24 cellular contexts compared by ENCODE assay signal in the genomic region with DNA sequence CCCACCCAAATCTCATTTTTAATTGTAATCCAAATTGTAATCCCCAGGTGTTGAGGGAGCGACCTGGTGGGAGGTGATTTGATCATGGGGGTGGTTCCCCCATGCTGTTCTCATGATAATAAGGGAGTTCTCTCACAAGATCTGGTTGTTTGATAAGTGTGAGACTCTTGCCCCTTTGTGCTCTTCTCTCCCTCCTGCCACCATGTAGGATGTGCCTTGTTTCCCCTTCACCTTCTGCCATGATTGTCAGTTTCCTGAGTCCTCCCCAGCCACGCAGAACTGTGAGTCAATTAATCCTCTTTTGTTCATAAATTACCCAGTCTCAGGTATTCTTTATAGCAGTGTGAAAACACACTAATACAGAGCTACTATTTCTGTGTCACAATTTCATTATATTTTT.
DNase-seq lines count a peak whose midpoint lies in the region; ATAC-seq and TF ChIP-seq lines count a peak whose summit lies in the region.
"Had no signal": no experiment of that assay in that cellular context is flagged by ENCODE, and none has a peak within 500 bp of the region (broad histone marks: within the 10 kb centered on the region; RNA-seq: fewer than 3 reads in every experiment).

No MANE protein-coding gene starts in this region.

- peaks cover 12% of the 10 kb centered on the region for H3K4me1 Mint-ChIP-seq in activated naive CD4-positive, alpha-beta T cell treated with anti-CD3 and anti-CD28 coated beads for 36 hours (ENCODE audit: low read depth)
- peaks cover 10% of the 10 kb centered on the region for H3K4me1 Mint-ChIP-seq in activated naive CD4-positive, alpha-beta T cell treated with anti-CD3 and anti-CD28 coated beads, Interleukin-2, amount 10 ng/mL, durations not matched to agents 7 days and 5 days
- H3K4me1 Mint-ChIP-seq in endothelial cell (ENCODE audit: unreplicated experiment), result peaks cover 15% of the 10 kb centered on the region
- H3K4me1 Mint-ChIP-seq: activated B cell treated with CpG ODN at 0.5 μM for 24 hours had no signal

- no peak overlapping the region for H3K4me3 ChIP-seq in prostate gland
- no peak overlapping the region for H3K4me3 ChIP-seq in right cardiac atrium (ENCODE audit: low read length)
- H3K4me3 ChIP-seq: psoas muscle, thyroid gland had no signal

- CTCF ChIA-PET in activated naive CD4-positive, alpha-beta T cell treated with anti-CD3 and anti-CD28 coated beads for 36 hours (lab: Charles Lee), result interaction anchor here (0.8 to 2.2 kb wide), 15 partner anchors 8 to 163 kb away, joined by 3 to 13 read pairs (median 4); partner anchors contain the start of gene TNFSF10
- CTCF ChIA-PET in activated naive CD4-positive, alpha-beta T cell treated with anti-CD3 and anti-CD28 coated beads, Interleukin-2, amount 10 ng/mL, durations not matched to agents 7 days and 5 days (lab: Charles Lee), result interaction anchor here (0.7 to 2.2 kb wide), 10 partner anchors 13 to 280 kb away, joined by 3 to 11 read pairs (median 5); partner anchors contain the start of gene TNFSF10

- ATAC-seq in GM21786 (IDR thresholded peaks at IDR 0.05; ENCODE audit: unreplicated experiment) (no peak), right cardiac atrium (no peak)
- ATAC-seq: effector memory CD8-positive, alpha-beta T cell; left lobe of liver; psoas muscle; stimulated activated naive CD8-positive, alpha-beta T cell treated with anti-CD3 and anti-CD28 coated beads, Interleukin-15, amount 100 ng/mL, for 72 hours had no signal

- H3K36me3 Mint-ChIP-seq in activated naive CD4-positive, alpha-beta T cell treated with anti-CD3 and anti-CD28 coated beads for 36 hours (ENCODE audit: low read depth), result peaks cover 2% of the 10 kb centered on the region
- H3K36me3 Mint-ChIP-seq in activated naive CD4-positive, alpha-beta T cell treated with anti-CD3 and anti-CD28 coated beads, Interleukin-2, amount 10 ng/mL, durations not matched to agents 7 days and 5 days, result peaks cover 1% of the 10 kb centered on the region
- peaks cover 3% of the 10 kb centered on the region for H3K36me3 Mint-ChIP-seq in endothelial cell (ENCODE audit: low read depth, unreplicated experiment)

- peak; percentile 14 for DNase-seq in activated naive CD4-positive, alpha-beta T cell treated with anti-CD3 and anti-CD28 coated beads for 36 hours
- no peak for DNase-seq in activated naive CD4-positive, alpha-beta T cell treated with anti-CD3 and anti-CD28 coated beads, Interleukin-2, amount 10 ng/mL, durations not matched to agents 7 days and 5 days
- DNase-seq in NCI-H748 (lab: John Stamatoyannopoulos, UW; ENCODE audit: unreplicated experiment) (peak; percentile 21), endothelial cell (ENCODE audit: low spot score) (no peak), prostate gland (ENCODE audit: low spot score) (no peak), right cardiac atrium (no peak), NCI-H1436 (lab: John Stamatoyannopoulos, UW) (no peak)
- DNase-seq: activated B cell treated with CpG ODN at 0.5 μM for 24 hours; effector memory CD8-positive, alpha-beta T cell; hypothalamus; MV-4-11; NCI-H1694; NCI-H2171; NK-92 treated with Interleukin-12 subunit alpha and Interleukin-12 subunit beta, amount 100 ng/mL, for 24 hours; psoas muscle; SHP77; stimulated activated naive CD8-positive, alpha-beta T cell treated with anti-CD3 and anti-CD28 coated beads, Interleukin-15, amount 100 ng/mL, for 72 hours; T1000; thyroid gland had no signal

- 31% methylated on average over 2 of the region's 2 CpGs for WGBS in prostate gland
- WGBS in right cardiac atrium, result 75% methylated on average over 2 of the region's 2 CpGs

- no peaks in the 10 kb centered on the region for H3K27me3 ChIP-seq in prostate gland (replicated peaks; ENCODE audit: insufficient read depth)
- H3K27me3 ChIP-seq in right cardiac atrium (ENCODE audit: control insufficient read depth, insufficient read depth), result no peaks in the 10 kb centered on the region
- H3K27me3 ChIP-seq: thyroid gland had no signal

- H3K4me1 ChIP-seq in prostate gland (replicated peaks), result peaks cover 7% of the 10 kb centered on the region
- H3K4me1 ChIP-seq in right cardiac atrium (ENCODE audit: control insufficient read depth, insufficient read depth, low read length), result no peaks in the 10 kb centered on the region
- H3K4me1 ChIP-seq: psoas muscle had no signal

- H3K36me3 ChIP-seq in prostate gland, result no peaks in the 10 kb centered on the region
- H3K36me3 ChIP-seq: thyroid gland had no signal

- H3K4me3 Mint-ChIP-seq in activated naive CD4-positive, alpha-beta T cell treated with anti-CD3 and anti-CD28 coated beads for 36 hours, result no peak overlapping the region
- H3K4me3 Mint-ChIP-seq in activated naive CD4-positive, alpha-beta T cell treated with anti-CD3 and anti-CD28 coated beads, Interleukin-2, amount 10 ng/mL, durations not matched to agents 7 days and 5 days, result no peak overlapping the region
- no peak overlapping the region for H3K4me3 Mint-ChIP-seq in endothelial cell (ENCODE audit: unreplicated experiment)
- H3K4me3 Mint-ChIP-seq: activated B cell treated with CpG ODN at 0.5 μM for 24 hours; B cell; effector memory CD8-positive, alpha-beta T cell had no signal

- H3K9me3 ChIP-seq in prostate gland (no peaks in the 10 kb centered on the region), right cardiac atrium (ENCODE audit: control insufficient read depth, low read length) (no peaks in the 10 kb centered on the region)
- H3K9me3 ChIP-seq: psoas muscle, thyroid gland had no signal

- no peak overlapping the region for H3K27ac Mint-ChIP-seq in activated naive CD4-positive, alpha-beta T cell treated with anti-CD3 and anti-CD28 coated beads for 36 hours
- no peak overlapping the region for H3K27ac Mint-ChIP-seq in activated naive CD4-positive, alpha-beta T cell treated with anti-CD3 and anti-CD28 coated beads, Interleukin-2, amount 10 ng/mL, durations not matched to agents 7 days and 5 days
- H3K27ac Mint-ChIP-seq in endothelial cell (ENCODE audit: unreplicated experiment), result peak overlapping the region; percentile 19
- H3K27ac Mint-ChIP-seq: activated B cell treated with CpG ODN at 0.5 μM for 24 hours; activated naive CD4-positive, alpha-beta T cell treated with anti-CD3 and anti-CD28 coated beads, Interleukin-2, amount 50 U/mL, for 72 hours; B cell; effector memory CD8-positive, alpha-beta T cell had no signal

- peaks cover 5% of the 10 kb centered on the region for H3K9me3 Mint-ChIP-seq in activated naive CD4-positive, alpha-beta T cell treated with anti-CD3 and anti-CD28 coated beads for 36 hours
- peaks cover 2% of the 10 kb centered on the region for H3K9me3 Mint-ChIP-seq in activated naive CD4-positive, alpha-beta T cell treated with anti-CD3 and anti-CD28 coated beads, Interleukin-2, amount 10 ng/mL, durations not matched to agents 7 days and 5 days
- no peaks in the 10 kb centered on the region for H3K9me3 Mint-ChIP-seq in endothelial cell (ENCODE audit: unreplicated experiment)
- H3K9me3 Mint-ChIP-seq: effector memory CD8-positive, alpha-beta T cell had no signal

- intact Hi-C loops in activated naive CD4-positive, alpha-beta T cell treated with anti-CD3 and anti-CD28 coated beads for 36 hours (cut with micrococcal nuclease), result loop anchor here (2.0 kb wide), 1 partner anchor 45 kb away; no protein-coding TSS in a partner anchor
- intact Hi-C loops in prostate gland (cut with DNase I), result no loop called here
- intact Hi-C loops in right cardiac atrium (cut with DNase I), result no loop called here

- TF ChIP-seq CTCF in endothelial cell (IDR thresholded peaks at IDR 0.05; ENCODE audit: unreplicated experiment), result no peak
- no peak for TF ChIP-seq CTCF in prostate gland (IDR thresholded peaks at IDR 0.05)

- H3K27ac ChIP-seq in prostate gland (peak overlapping the region; percentile 63 to 70), right cardiac atrium (ENCODE audit: low read length) (no peak overlapping the region)
- H3K27ac ChIP-seq: KMS-11, psoas muscle, thyroid gland had no signal

- TF ChIP-seq POLR2A in prostate gland (IDR thresholded peaks at IDR 0.05), result no peak

- no peaks in the 10 kb centered on the region for H3K27me3 Mint-ChIP-seq in activated naive CD4-positive, alpha-beta T cell treated with anti-CD3 and anti-CD28 coated beads for 36 hours (ENCODE audit: low read depth)
- peaks cover 6% of the 10 kb centered on the region for H3K27me3 Mint-ChIP-seq in activated naive CD4-positive, alpha-beta T cell treated with anti-CD3 and anti-CD28 coated beads, Interleukin-2, amount 10 ng/mL, durations not matched to agents 7 days and 5 days
- peaks cover 1% of the 10 kb centered on the region for H3K27me3 Mint-ChIP-seq in endothelial cell (ENCODE audit: unreplicated experiment)
- H3K27me3 Mint-ChIP-seq: B cell; effector memory CD8-positive, alpha-beta T cell; stimulated activated naive CD8-positive, alpha-beta T cell treated with anti-CD3 and anti-CD28 coated beads, Interleukin-15, amount 100 ng/mL, for 72 hours had no signal

Comparison
In these comparisons a context has a peak if more than half of its experiments do, and no peak if none do; other contexts are left out.
1. DNase-seq: peak in activated naive CD4-positive, alpha-beta T cell treated with anti-CD3 and anti-CD28 coated beads for 36 hours (single experiment) and NCI-H748 (single experiment); none in activated naive CD4-positive, alpha-beta T cell treated with anti-CD3 and anti-CD28 coated beads, Interleukin-2, amount 10 ng/mL, durations not matched to agents 7 days and 5 days (single experiment), endothelial cell (single experiment), prostate gland (single experiment), right cardiac atrium (0 of 3) and NCI-H1436 (single experiment).